ENCODE assay signal across 9 cellular contexts in genomic region chr15:60255390-60255789, GRCh38.
DNase-seq lines count a peak whose midpoint lies in the region; ATAC-seq and TF ChIP-seq lines count a peak whose summit lies in the region.
"Had no signal": no experiment of that assay in that cellular context is flagged by ENCODE, and none has a peak within 500 bp of the region (broad histone marks: within the 10 kb centered on the region; RNA-seq: fewer than 3 reads in every experiment).

No MANE protein-coding gene starts in this region.

- CTCF ChIA-PET in MCF 10A (lab: Yijun Ruan, JAX) = interaction anchor here (0.6 to 0.7 kb wide), 2 partner anchors 28 to 338 kb away, joined by 3 to 4 read pairs; no protein-coding TSS in a partner anchor

- H3K4me1 Mint-ChIP-seq in MCF 10A (ENCODE audit: insufficient read depth, unreplicated experiment) = peaks cover 13% of the 10 kb centered on the region
- H3K4me1 Mint-ChIP-seq in GM23338 = peaks cover 5% of the 10 kb centered on the region
- H3K4me1 Mint-ChIP-seq: naive B cell had no signal

- BruUV-seq in MCF 10A (replicated peaks; lab: Mats Ljungman, UMichigan) = no TSS peak

- no peak overlapping the region for H3K4me3 ChIP-seq in breast epithelium
- H3K4me3 ChIP-seq in GM23338 = no peak overlapping the region
- H3K4me3 ChIP-seq in adrenal gland = no peak overlapping the region

- H3K36me3 ChIP-seq in breast epithelium (no peaks in the 10 kb centered on the region), GM23338 (ENCODE audit: insufficient read depth) (no peaks in the 10 kb centered on the region), adrenal gland (replicated peaks in 1 of 2) (no peaks in the 10 kb centered on the region)

- TF ChIP-seq POLR2A in breast epithelium (IDR thresholded peaks at IDR 0.05) = no peak
- no peak for TF ChIP-seq POLR2A in adrenal gland (IDR thresholded peaks at IDR 0.05)

- no peaks in the 10 kb centered on the region for H3K4me1 ChIP-seq in breast epithelium
- H3K4me1 ChIP-seq in GM23338 (ENCODE audit: insufficient read depth) = no peaks in the 10 kb centered on the region
- H3K4me1 ChIP-seq in adrenal gland (replicated peaks in 1 of 2) = no peaks in the 10 kb centered on the region

- H3K27me3 Mint-ChIP-seq in MCF 10A (ENCODE audit: insufficient read depth, unreplicated experiment) (no peaks in the 10 kb centered on the region), GM23338 (ENCODE audit: insufficient read depth, low read depth, poor library complexity) (no peaks in the 10 kb centered on the region)

- intact Hi-C loops in MCF 10A (cut with micrococcal nuclease) (no loop called here), breast epithelium (cut with DNase I; ENCODE audit: low total_unique reads) (no loop called here), adrenal gland (cut with DNase I) (no loop called here)

- in situ Hi-C loops in SK-MEL-5 (cut with HindIII; ENCODE audit: low pct_unique_long_range_greater_than_20kb, low sequenced_read_pairs) = no loop called here

- no peak overlapping the region for H3K4me2 ChIP-seq in GM23338

- no peak overlapping the region for H2AFZ ChIP-seq in GM23338

- no peaks in the 10 kb centered on the region for H3K9me2 ChIP-seq in GM23338 (ENCODE audit: insufficient read depth)

- no peaks in the 10 kb centered on the region for H3K79me2 ChIP-seq in GM23338 (replicated peaks; ENCODE audit: insufficient read depth)

- no peaks in the 10 kb centered on the region for H3F3A ChIP-seq in GM23338 (replicated peaks; ENCODE audit: low read depth)

- no peaks in the 10 kb centered on the region for H3K27me3 ChIP-seq in breast epithelium
- H3K27me3 ChIP-seq in GM23338 (ENCODE audit: insufficient read depth) = no peaks in the 10 kb centered on the region
- H3K27me3 ChIP-seq in adrenal gland = peaks cover 6% of the 10 kb centered on the region

- H3K4me3 Mint-ChIP-seq in MCF 10A (ENCODE audit: unreplicated experiment) = no peak overlapping the region
- no peak overlapping the region for H3K4me3 Mint-ChIP-seq in GM23338
- H3K4me3 Mint-ChIP-seq: naive B cell had no signal

- H4K20me1 ChIP-seq in GM23338 (replicated peaks; ENCODE audit: insufficient read depth) = no peaks in the 10 kb centered on the region

- H3K27ac ChIP-seq in breast epithelium = no peak overlapping the region
- no peak overlapping the region for H3K27ac ChIP-seq in GM23338 (ENCODE audit: low read depth)
- H3K27ac ChIP-seq in adrenal gland = no peak overlapping the region

- H3K9me3 Mint-ChIP-seq in MCF 10A (ENCODE audit: unreplicated experiment) = no peaks in the 10 kb centered on the region
- H3K9me3 Mint-ChIP-seq in GM23338 = no peaks in the 10 kb centered on the region
- H3K9me3 Mint-ChIP-seq: naive B cell had no signal

- H3K27ac Mint-ChIP-seq in MCF 10A (ENCODE audit: low read depth, unreplicated experiment) = no peak overlapping the region
- no peak overlapping the region for H3K27ac Mint-ChIP-seq in GM23338
- H3K27ac Mint-ChIP-seq: naive B cell had no signal

- no peaks in the 10 kb centered on the region for H3K36me3 Mint-ChIP-seq in MCF 10A (ENCODE audit: insufficient read depth, unreplicated experiment)
- no peaks in the 10 kb centered on the region for H3K36me3 Mint-ChIP-seq in GM23338 (ENCODE audit: low read depth)
- H3K36me3 Mint-ChIP-seq: naive B cell had no signal

- TF ChIP-seq CTCF in MCF 10A (IDR thresholded peaks at IDR 0.05; ENCODE audit: unreplicated experiment) (no peak), breast epithelium (IDR thresholded peaks at IDR 0.05) (no peak), GM23338 (conservative IDR thresholded peaks at IDR 0.05; ENCODE audit: low read depth in 2 of 2) (no peak), adrenal gland (IDR thresholded peaks at IDR 0.05) (no peak)

- POLR2A ChIA-PET in MCF 10A (lab: Yijun Ruan, JAX) = interaction anchor here (0.7 to 1.4 kb wide), 2 partner anchors 56 to 66 kb away, joined by 3 to 7 read pairs; no protein-coding TSS in a partner anchor

- WGBS in adrenal gland, 4 donors = 23 to 39% (median 28%) methylated on average over 2 of the region's 2 CpGs

- DNase-seq in MCF 10A (ENCODE audit: unreplicated experiment) (peak; percentile 85), breast epithelium (ENCODE audit: low spot score in 2 of 2) (no peak), SK-MEL-5 (ENCODE audit: low read depth, low spot score) (peak; percentile 94), myocyte (ENCODE audit: low read depth) (peak; percentile 5), GM23338 (ENCODE audit: low spot score) (no peak), OCI-M2 (lab: John Stamatoyannopoulos, UW; ENCODE audit: unreplicated experiment) (no peak), adrenal gland (no peak)
- DNase-seq: naive B cell had no signal

- peak; percentile 92 for ATAC-seq in HG02973 (IDR thresholded peaks at IDR 0.05; ENCODE audit: unreplicated experiment)
- no peak for ATAC-seq in GM23338

- H3K9me3 ChIP-seq in breast epithelium = no peaks in the 10 kb centered on the region
- no peaks in the 10 kb centered on the region for H3K9me3 ChIP-seq in adrenal gland (replicated peaks in 1 of 3)

TF ChIP-seq in GM23338, 12 proteins besides CTCF, POLR2A, EP300 and RAD21:
- TF ChIP-seq STAT1 (IDR thresholded peaks at IDR 0.05; ENCODE audit: unreplicated experiment) = no peak

Comparison
In these comparisons a context has a peak if more than half of its experiments do, and no peak if none do; other contexts are left out.
1. DNase-seq: peak in MCF 10A (single experiment), SK-MEL-5 (single experiment) and myocyte (single experiment); none in breast epithelium (0 of 2), GM23338 (single experiment), OCI-M2 (single experiment) and adrenal gland (0 of 7).